In the genomic region with DNA sequence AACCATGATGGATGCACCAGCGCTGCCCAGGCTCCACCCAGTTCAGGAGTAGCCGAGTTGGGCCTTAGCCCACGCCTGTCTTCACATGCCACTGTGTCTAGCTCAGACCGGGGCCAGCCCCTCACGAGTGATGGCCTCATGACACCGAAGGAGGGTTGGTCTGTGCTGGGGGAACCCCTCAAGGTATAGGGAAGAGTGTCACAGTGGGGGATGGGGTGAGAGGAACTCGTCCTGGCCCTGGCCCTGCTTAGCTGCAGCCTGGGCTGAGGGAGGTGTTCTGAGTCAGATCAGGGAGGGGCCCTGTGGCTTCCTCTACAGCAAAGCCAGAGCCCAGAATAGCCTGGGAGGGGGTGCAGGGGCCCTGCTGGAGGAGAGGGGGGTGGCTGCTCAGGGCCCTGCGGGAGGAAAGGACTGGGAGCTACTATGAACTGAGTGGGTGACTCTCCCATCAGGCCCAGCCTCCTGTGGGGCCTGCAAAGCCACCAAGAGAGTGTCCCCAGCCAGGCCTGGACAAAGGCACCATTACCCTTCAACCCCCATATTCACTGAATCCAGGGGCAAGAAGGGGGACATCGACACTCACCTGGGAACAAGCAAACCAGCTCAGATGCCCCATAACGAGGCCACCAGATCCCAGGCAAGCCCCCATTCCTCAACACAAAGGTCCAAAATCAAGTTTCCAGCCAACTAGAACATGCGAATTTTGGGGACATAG, we compare ENCODE assay signal across 8 cellular contexts. TPM values are rescaled to one million over a fixed set of nuclear protein-coding genes. Genes with fewer than 3 reads are reported as not detected.
DNase-seq lines count a peak whose midpoint lies in the region; ATAC-seq and TF ChIP-seq lines count a peak whose summit lies in the region.

No MANE protein-coding gene starts in this region.

- in situ Hi-C loops in ACHN (cut with HindIII; ENCODE audit: low pct_ligation_motif_present, low pct_unique_long_range_greater_than_20kb, low sequenced_read_pairs): no loop called here

- no peaks in the 10 kb centered on the region for H3K36me3 ChIP-seq in lung (ENCODE audit: control insufficient read depth in 2 of 2, insufficient read depth in 2 of 2, low read length in 2 of 2)

- CTCF ChIA-PET in activated CD8-positive, alpha-beta T cell treated with anti-CD3 and anti-CD28 coated beads, Interleukin-2, amount 10 ng/mL, durations not matched to agents 7 days and 5 days (lab: Charles Lee): interaction anchor here (0.6 to 1.4 kb wide), 6 partner anchors 8 to 343 kb away, joined by 3 to 8 read pairs (median 4); no protein-coding TSS in a partner anchor

- H3K4me3 ChIP-seq in lung: no peak overlapping the region

- no peak overlapping the region for H3K27ac ChIP-seq in lung (ENCODE audit: low read depth in 1 of 2, low read length in 1 of 2)

- POLR2A ChIA-PET in activated CD8-positive, alpha-beta T cell treated with anti-CD3 and anti-CD28 coated beads, Interleukin-2, amount 10 ng/mL, durations not matched to agents 7 days and 5 days (lab: Charles Lee): interaction anchor here (0.7 to 1.4 kb wide), 2 partner anchors 10 to 55 kb away, joined by 3 read pairs; no protein-coding TSS in a partner anchor

- no peaks in the 10 kb centered on the region for H3K9me3 ChIP-seq in lung (ENCODE audit: control insufficient read depth in 2 of 2, insufficient read depth in 1 of 2, low read length in 1 of 2)

- no peaks in the 10 kb centered on the region for H3K9me3 Mint-ChIP-seq in IgD-negative memory B cell
- no peaks in the 10 kb centered on the region for H3K9me3 Mint-ChIP-seq in activated CD8-positive, alpha-beta T cell treated with anti-CD3 and anti-CD28 coated beads, Interleukin-2, amount 10 ng/mL, durations not matched to agents 7 days and 5 days (ENCODE audit: insufficient read depth)

- H3K4me1 ChIP-seq in lung (ENCODE audit: control insufficient read depth in 2 of 2, insufficient read depth in 2 of 2, low read length in 2 of 2): no peaks in the 10 kb centered on the region

- 43 to 48% methylated on average over 11 of the region's 11 CpGs for WGBS in lung, 2 donors

- H3K27me3 ChIP-seq in lung (ENCODE audit: control insufficient read depth, insufficient read depth): no peaks in the 10 kb centered on the region

- peaks cover 55 to 69% (median 69%) of the 10 kb centered on the region in 3 donors for H3K4me1 Mint-ChIP-seq in IgD-negative memory B cell
- peaks cover 23% of the 10 kb centered on the region for H3K4me1 Mint-ChIP-seq in activated CD8-positive, alpha-beta T cell treated with anti-CD3 and anti-CD28 coated beads, Interleukin-2, amount 10 ng/mL, durations not matched to agents 7 days and 5 days (ENCODE audit: low read depth)

- H3K36me3 Mint-ChIP-seq in IgD-negative memory B cell: no peaks in the 10 kb centered on the region
- no peaks in the 10 kb centered on the region for H3K36me3 Mint-ChIP-seq in activated CD8-positive, alpha-beta T cell treated with anti-CD3 and anti-CD28 coated beads, Interleukin-2, amount 10 ng/mL, durations not matched to agents 7 days and 5 days (ENCODE audit: low read depth)

- peak overlapping the region; percentile 86 to 97 (median 96) for H3K27ac Mint-ChIP-seq in IgD-negative memory B cell
- H3K27ac Mint-ChIP-seq in activated CD8-positive, alpha-beta T cell treated with anti-CD3 and anti-CD28 coated beads, Interleukin-2, amount 10 ng/mL, durations not matched to agents 7 days and 5 days: peak overlapping the region; percentile 64

- TF ChIP-seq CTCF in lung (IDR thresholded peaks at IDR 0.05; ENCODE audit: control extremely low read depth, extremely low read depth): no peak

- H3K27me3 Mint-ChIP-seq in IgD-negative memory B cell: peaks cover 6% of the 10 kb centered on the region
- H3K27me3 Mint-ChIP-seq in activated CD8-positive, alpha-beta T cell treated with anti-CD3 and anti-CD28 coated beads, Interleukin-2, amount 10 ng/mL, durations not matched to agents 7 days and 5 days (ENCODE audit: low read depth): peaks cover 2% of the 10 kb centered on the region

- H3K4me3 Mint-ChIP-seq in IgD-negative memory B cell: peak overlapping the region; percentile 58 to 90 (median 77)
- H3K4me3 Mint-ChIP-seq in activated CD8-positive, alpha-beta T cell treated with anti-CD3 and anti-CD28 coated beads, Interleukin-2, amount 10 ng/mL, durations not matched to agents 7 days and 5 days: no peak overlapping the region

- peak; percentile 55 for TF ChIP-seq POLR2A in GM18505 (IDR thresholded peaks at IDR 0.05; ENCODE audit: borderline replicate concordance, extremely low read depth, insufficient read depth, insufficient read length)

- peak; percentile 70 for DNase-seq in activated CD8-positive, alpha-beta T cell treated with anti-CD3 and anti-CD28 coated beads, Interleukin-2, amount 10 ng/mL, durations not matched to agents 7 days and 5 days
- DNase-seq in lung (ENCODE audit: low spot score): peak; percentile 33
- DNase-seq in COLO829 (ENCODE audit: low spot score): no peak
- DNase-seq in ACHN: no peak
- DNase-seq in NCI-H524 (lab: John Stamatoyannopoulos, UW): no peak

- ATAC-seq in GM18505 (IDR thresholded peaks at IDR 0.05; ENCODE audit: unreplicated experiment) (peak; percentile 77), GM21619 (IDR thresholded peaks at IDR 0.05; ENCODE audit: unreplicated experiment) (peak; percentile 78), lung (ENCODE audit: insufficient read depth, low FRiP score) (peak; percentile 67)
- peak; percentile 84 for ATAC-seq in activated CD8-positive, alpha-beta T cell treated with anti-CD3 and anti-CD28 coated beads, Interleukin-2, amount 10 ng/mL, durations not matched to agents 7 days and 5 days

RNA-seq across cellular contexts. Expression of a gene that starts 41.2 kb away (rescaled TPM):
- polyA plus RNA-seq in IgD-negative memory B cell (195 TPM), lung (10 to 100 TPM in 1 of 2 donors, 1 to 10 TPM in 1; 6.1 to 16.4 TPM)
- not detected for total RNA-seq in activated CD8-positive, alpha-beta T cell treated with anti-CD3 and anti-CD28 coated beads, Interleukin-2, amount 10 ng/mL, durations not matched to agents 7 days and 5 days
- 10 to 100 TPM in 1 of 2 donors, 1 to 10 TPM in 1; 5.4 to 21.5 TPM for total RNA-seq in lung

Comparison
In these comparisons a context has a peak if more than half of its experiments do, and no peak if none do; other contexts are left out.
1. DNase-seq: peak in activated CD8-positive, alpha-beta T cell treated with anti-CD3 and anti-CD28 coated beads, Interleukin-2, amount 10 ng/mL, durations not matched to agents 7 days and 5 days (single experiment) and lung (single experiment); none in COLO829 (single experiment), ACHN (single experiment) and NCI-H524 (0 of 2).
2. RNA of a gene that starts 41.2 kb away (total RNA-seq): 5.4 to 21.5 TPM in lung; not detected in activated CD8-positive, alpha-beta T cell treated with anti-CD3 and anti-CD28 coated beads, Interleukin-2, amount 10 ng/mL, durations not matched to agents 7 days and 5 days; every median in the first group is over 4 times any median in the second.
3. Peak in every context shown above with its lines, with median percentiles within 50 percentile points of each other: ATAC-seq.